In genomic region chr3:67704322-67704721, GRCh38 we compare ENCODE assay signal across 2 cellular contexts.
TF ChIP-seq lines count a peak whose summit lies in the region.

No MANE protein-coding gene starts in this region.

TF ChIP-seq in GM23338, 12 proteins besides CTCF, POLR2A, EP300 and RAD21:
- no peak for TF ChIP-seq ZNF114 (CRISPR knock-in tag; IDR thresholded peaks at IDR 0.05)
- TF ChIP-seq CREB1 (CRISPR knock-in tag; IDR thresholded peaks at IDR 0.05; ENCODE audit: low read depth), result no peak
- no peak for TF ChIP-seq EZH2 (IDR thresholded peaks at IDR 0.05; ENCODE audit: low read depth, unreplicated experiment)
- TF ChIP-seq POLR2AphosphoS5 (IDR thresholded peaks at IDR 0.05; ENCODE audit: low read depth), result no peak
- no peak for TF ChIP-seq STAT1 (IDR thresholded peaks at IDR 0.05; ENCODE audit: unreplicated experiment)
- TF ChIP-seq NANOG (IDR thresholded peaks at IDR 0.05; ENCODE audit: borderline replicate concordance), result no peak
- no peak for TF ChIP-seq JUNB (IDR thresholded peaks at IDR 0.05; ENCODE audit: unreplicated experiment)
- no peak for TF ChIP-seq ETS1 (IDR thresholded peaks at IDR 0.05)
- TF ChIP-seq EZH2phosphoT487 (IDR thresholded peaks at IDR 0.05; ENCODE audit: unreplicated experiment), result no peak
- TF ChIP-seq ZNF462 (CRISPR knock-in tag; IDR thresholded peaks at IDR 0.05), result no peak
- TF ChIP-seq REST (IDR thresholded peaks at IDR 0.05; ENCODE audit: unreplicated experiment), result no peak

TF ChIP-seq in GM12878, 131 proteins besides CTCF, POLR2A, EP300 and RAD21:
- no peak for TF ChIP-seq MLLT1 (IDR thresholded peaks at IDR 0.05)
- TF ChIP-seq SMC3 (IDR thresholded peaks at IDR 0.05; ENCODE audit: borderline replicate concordance, low read length), result peak; percentile 17; the same call in 1 of the 2 replicates
